In the genomic region with DNA sequence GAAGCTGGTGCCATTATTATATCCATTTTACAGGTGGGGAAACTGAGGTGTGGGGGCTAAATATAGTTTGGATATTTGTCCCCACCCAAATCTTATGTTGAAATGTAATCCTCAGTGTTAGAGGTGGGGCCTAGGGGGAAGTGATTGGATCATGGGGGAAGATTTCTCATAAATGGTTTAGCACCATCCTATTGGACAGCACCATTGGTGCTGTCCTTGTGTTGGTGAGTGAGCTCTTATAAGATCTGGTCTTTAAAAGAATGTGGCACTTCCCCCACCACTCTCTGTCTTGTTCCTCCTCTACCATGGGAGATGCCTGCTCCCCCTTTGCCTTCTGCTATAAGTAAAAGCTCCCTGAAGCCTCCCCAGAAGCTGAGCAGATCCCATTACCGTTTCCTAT, we compare ENCODE assay signal across 37 cellular contexts.
"Had no signal": no experiment of that assay in that cellular context is flagged by ENCODE, and none has a peak within 500 bp of the region (broad histone marks: within the 10 kb centered on the region; RNA-seq: fewer than 3 reads in every experiment).

No MANE protein-coding gene starts in this region.

- H3K4me1 Mint-ChIP-seq: activated CD4-positive, alpha-beta T cell treated with anti-CD3 and anti-CD28 coated beads for 36 hours; activated CD4-positive, alpha-beta T cell treated with anti-CD3 and anti-CD28 coated beads, Interleukin-2, amount 10 ng/mL, durations not matched to agents 7 days and 5 days; activated naive CD4-positive, alpha-beta T cell treated with anti-CD3 and anti-CD28 coated beads, Interleukin-2, amount 10 ng/mL, durations not matched to agents 7 days and 5 days; activated naive CD8-positive, alpha-beta T cell treated with anti-CD3 and anti-CD28 coated beads, Interleukin-2, amount 50 U/mL, for 24 hours had no signal

- H3K27ac ChIP-seq: brain microvascular endothelial cell, PC-9, RWPE1 had no signal

- H3K4me3 ChIP-seq: PC-9 had no signal

- ATAC-seq: activated CD4-positive, alpha-beta T cell treated with anti-CD3 and anti-CD28 coated beads for 36 hours; activated CD4-positive, CD25-positive, alpha-beta regulatory T cell treated with anti-CD3 and anti-CD28 coated beads, Interleukin-2, amount 50 U/mL, for 24 hours; activated CD8-positive, alpha-beta T cell treated with anti-CD3 and anti-CD28 coated beads, Interleukin-2, amount 10 ng/mL, durations not matched to agents 7 days and 5 days; activated naive CD8-positive, alpha-beta T cell treated with anti-CD3 and anti-CD28 coated beads, Interleukin-2, amount 50 U/mL, for 24 hours; Right ventricle myocardium inferior; WTC11 had no signal

- H2AFZ ChIP-seq: PC-9 had no signal

- DNase-seq: activated CD4-positive, alpha-beta T cell treated with anti-CD3 and anti-CD28 coated beads for 36 hours; activated CD4-positive, alpha-beta T cell treated with anti-CD3 and anti-CD28 coated beads, Interleukin-2, amount 10 ng/mL, durations not matched to agents 7 days and 5 days; activated CD4-positive, alpha-beta T cell treated with anti-CD3 and anti-CD28 coated beads, Interleukin-2, amount 50 U/mL, for 48 hours; activated CD8-positive, alpha-beta T cell treated with anti-CD3 and anti-CD28 coated beads, Interleukin-2, amount 10 ng/mL, durations not matched to agents 7 days and 5 days; activated gamma-delta T cell treated with Interleukin-2 at 50 U/mL for 16 hours; activated naive CD4-positive, alpha-beta T cell treated with anti-CD3 and anti-CD28 coated beads, Interleukin-2, amount 10 ng/mL, durations not matched to agents 7 days and 5 days; activated naive CD8-positive, alpha-beta T cell treated with anti-CD3 and anti-CD28 coated beads, Interleukin-2, amount 50 U/mL, for 24 hours; activated T-cell treated with anti-CD3 and anti-CD28 coated beads, Interleukin-2, amount 50 U/mL, for 24 hours; amniotic stem cell; aorta; brain microvascular endothelial cell; central memory CD4-positive, alpha-beta T cell; MM.1S; MV-4-11; NCI-H1092 treated with DMSO at 0.1 percent for 48 hours; NCI-H1417; NCI-H146; NCI-H187; NCI-H2029 treated with DMSO at 0.1 percent for 48 hours; NCI-H2107; NCI-H2171; NCI-H446; NCI-H510A treated with DMSO at 0.1 percent for 48 hours; NCI-H526 treated with DMSO at 0.1 percent for 48 hours; NCI-H774; PC-9; SIG-M5; T1000 had no signal

- H3K27me3 Mint-ChIP-seq: activated CD4-positive, alpha-beta T cell treated with anti-CD3 and anti-CD28 coated beads for 36 hours; activated naive CD8-positive, alpha-beta T cell; activated naive CD8-positive, alpha-beta T cell treated with anti-CD3 and anti-CD28 coated beads, Interleukin-2, amount 50 U/mL, for 24 hours; activated T-cell treated with anti-CD3 and anti-CD28 coated beads, Interleukin-2, amount 50 U/mL, for 24 hours had no signal

- H3K4me3 Mint-ChIP-seq: activated CD4-positive, alpha-beta T cell treated with anti-CD3 and anti-CD28 coated beads for 36 hours; activated CD4-positive, alpha-beta T cell treated with anti-CD3 and anti-CD28 coated beads, Interleukin-2, amount 10 ng/mL, durations not matched to agents 7 days and 5 days; activated CD8-positive, alpha-beta T cell treated with anti-CD3 and anti-CD28 coated beads, Interleukin-2, amount 10 ng/mL, durations not matched to agents 7 days and 5 days; activated naive CD4-positive, alpha-beta T cell treated with anti-CD3 and anti-CD28 coated beads, Interleukin-2, amount 10 ng/mL, durations not matched to agents 7 days and 5 days; activated naive CD8-positive, alpha-beta T cell; activated naive CD8-positive, alpha-beta T cell treated with anti-CD3 and anti-CD28 coated beads, Interleukin-2, amount 50 U/mL, for 24 hours; activated T-cell treated with anti-CD3 and anti-CD28 coated beads, Interleukin-2, amount 50 U/mL, for 24 hours; activated T-helper 1 cell treated with anti-CD3 and anti-CD28 coated beads, Interleukin-12 subunit alpha, Interleukin-12 subunit beta, Interleukin-2, Interleukin-4 antibody, amounts not matched to agents 30 ng/mL and 10 ng/mL and 1 ng/mL, durations not matched to agents 14 hours and 24 hours and 36 hours; WTC11 had no signal

- H3K27me3 ChIP-seq: brain microvascular endothelial cell had no signal

- H3K9me3 Mint-ChIP-seq: activated CD4-positive, alpha-beta T cell treated with anti-CD3 and anti-CD28 coated beads, Interleukin-2, amount 10 ng/mL, durations not matched to agents 7 days and 5 days; activated naive CD4-positive, alpha-beta T cell treated with anti-CD3 and anti-CD28 coated beads, Interleukin-2, amount 10 ng/mL, durations not matched to agents 7 days and 5 days; activated T-helper 1 cell treated with anti-CD3 and anti-CD28 coated beads, Interleukin-12 subunit alpha, Interleukin-12 subunit beta, Interleukin-2, Interleukin-4 antibody, amounts not matched to agents 30 ng/mL and 10 ng/mL and 1 ng/mL, durations not matched to agents 14 hours and 24 hours and 36 hours had no signal

- H3K4me2 ChIP-seq: PC-9 had no signal

- H3K36me3 Mint-ChIP-seq: activated naive CD4-positive, alpha-beta T cell treated with anti-CD3 and anti-CD28 coated beads, Interleukin-2, amount 10 ng/mL, durations not matched to agents 7 days and 5 days; activated naive CD8-positive, alpha-beta T cell had no signal

- H3K36me3 ChIP-seq: brain microvascular endothelial cell had no signal

- FAIRE-seq: colon, RCC 7860, TTC549 had no signal
